ENCODE assay signal across 8 cellular contexts in genomic region chr16:87765473-87765775, GRCh38. TPM values are rescaled to one million over a fixed set of nuclear protein-coding genes. Genes with fewer than 3 reads are reported as not detected.
A peak's percentile ranks its signal among the peaks of the same experiment; 100 is the strongest.
DNase-seq lines count a peak whose midpoint lies in the region; ATAC-seq and TF ChIP-seq lines count a peak whose summit lies in the region.

No MANE protein-coding gene starts in this region.

- DNase-seq in AG09309 (ENCODE audit: low read depth) (no peak), omental fat pad (ENCODE audit: low spot score) (no peak), DMS114 treated with DMSO at 0.1 percent for 48 hours (lab: John Stamatoyannopoulos, UW; ENCODE audit: unreplicated experiment) (no peak), SW480 (ENCODE audit: low spot score) (no peak)
- peak; percentile 80 for DNase-seq in activated CD8-positive, alpha-beta memory T cell treated with anti-CD3 and anti-CD28 coated beads, Interleukin-2, amount 10 ng/mL, durations not matched to agents 7 days and 5 days

- H3K27ac ChIP-seq in HUES6 (ENCODE audit: low read depth, low read length) (peak overlapping the region; percentile 90), esophagus (ENCODE audit: low read depth in 2 of 2, low read length in 1 of 2) (peak overlapping the region; percentile 86 to 97)

- H3K4me1 ChIP-seq in HUES6 (ENCODE audit: control insufficient read depth, insufficient read depth, low read length) (peaks cover 4% of the 10 kb centered on the region; the same call in 1 of the 2 replicates), esophagus (ENCODE audit: control insufficient read depth in 2 of 2, insufficient read depth in 2 of 2, low read length in 1 of 2) (peaks cover 2 to 4% of the 10 kb centered on the region in 2 donors)

- ATAC-seq in GM19455 (IDR thresholded peaks at IDR 0.05; ENCODE audit: unreplicated experiment) (peak; percentile 33), omental fat pad (ENCODE audit: low FRiP score) (peak; percentile 22)
- peak; percentile 67 for ATAC-seq in activated CD8-positive, alpha-beta memory T cell treated with anti-CD3 and anti-CD28 coated beads, Interleukin-2, amount 10 ng/mL, durations not matched to agents 7 days and 5 days

- CTCF ChIA-PET in activated CD8-positive, alpha-beta memory T cell treated with anti-CD3 and anti-CD28 coated beads, Interleukin-2, amount 10 ng/mL, durations not matched to agents 7 days and 5 days (lab: Charles Lee) = interaction anchor here (0.9 to 4.7 kb wide), 15 partner anchors 10 to 371 kb away, joined by 3 to 41 read pairs (median 5); partner anchors contain the start of gene SLC7A5

- no peaks in the 10 kb centered on the region for H3K27me3 Mint-ChIP-seq in activated CD8-positive, alpha-beta memory T cell treated with anti-CD3 and anti-CD28 coated beads, Interleukin-2, amount 10 ng/mL, durations not matched to agents 7 days and 5 days

- peaks cover 34% of the 10 kb centered on the region for H3K36me3 ChIP-seq in HUES6 (ENCODE audit: control insufficient read depth, insufficient read depth, low read length)
- H3K36me3 ChIP-seq in esophagus (ENCODE audit: control insufficient read depth in 2 of 2, insufficient read depth in 2 of 2, low read length in 1 of 2) = peaks cover 0 to 8% of the 10 kb centered on the region in 2 donors

- peaks cover 46% of the 10 kb centered on the region for H3K4me1 Mint-ChIP-seq in activated CD8-positive, alpha-beta memory T cell treated with anti-CD3 and anti-CD28 coated beads, Interleukin-2, amount 10 ng/mL, durations not matched to agents 7 days and 5 days

- no peaks in the 10 kb centered on the region for H3K9me3 Mint-ChIP-seq in activated CD8-positive, alpha-beta memory T cell treated with anti-CD3 and anti-CD28 coated beads, Interleukin-2, amount 10 ng/mL, durations not matched to agents 7 days and 5 days (ENCODE audit: low read depth)

- peak overlapping the region; percentile 96 for H3K4me3 ChIP-seq in AG09309 (ENCODE audit: control insufficient read depth, low read depth, low read length)
- H3K4me3 ChIP-seq in HUES6 (ENCODE audit: low read depth, low read length) = peak overlapping the region; percentile 97
- H3K4me3 ChIP-seq in esophagus (ENCODE audit: low read depth in 1 of 2, low read length in 2 of 2) = peak overlapping the region; percentile 72 to 89

- H3K9ac ChIP-seq in HUES6 (ENCODE audit: low read length) = peak overlapping the region; percentile 89

- H3K4me3 Mint-ChIP-seq in activated CD8-positive, alpha-beta memory T cell treated with anti-CD3 and anti-CD28 coated beads, Interleukin-2, amount 10 ng/mL, durations not matched to agents 7 days and 5 days = peak overlapping the region; percentile 100

- TF ChIP-seq CTCF in AG09309 (IDR thresholded peaks at IDR 0.05; ENCODE audit: control insufficient read depth, insufficient read depth, low read depth, low read length, missing control alignments) (no peak), omental fat pad (IDR thresholded peaks at IDR 0.05) (no peak)

- H3K27me3 ChIP-seq in HUES6 (ENCODE audit: control insufficient read depth, insufficient read depth, low read length) = no peaks in the 10 kb centered on the region
- no peaks in the 10 kb centered on the region for H3K27me3 ChIP-seq in esophagus (ENCODE audit: control insufficient read depth in 1 of 2, insufficient read depth in 2 of 2, low read length in 2 of 2)

- H3K9me3 ChIP-seq in HUES6 (ENCODE audit: control insufficient read depth, insufficient read depth, low read depth, low read length) (no peaks in the 10 kb centered on the region), esophagus (ENCODE audit: control insufficient read depth in 2 of 2, insufficient read depth in 1 of 2, low read depth in 1 of 2, low read length in 1 of 2) (no peaks in the 10 kb centered on the region)

- H3K36me3 Mint-ChIP-seq in activated CD8-positive, alpha-beta memory T cell treated with anti-CD3 and anti-CD28 coated beads, Interleukin-2, amount 10 ng/mL, durations not matched to agents 7 days and 5 days = peaks cover 30% of the 10 kb centered on the region

- peak overlapping the region; percentile 100 for H3K27ac Mint-ChIP-seq in activated CD8-positive, alpha-beta memory T cell treated with anti-CD3 and anti-CD28 coated beads, Interleukin-2, amount 10 ng/mL, durations not matched to agents 7 days and 5 days

- WGBS in esophagus, 2 donors = 0 to 1% methylated on average over 31 to 32 of the region's 32 CpGs

RNA-seq across cellular contexts. Expression of gene KLHDC4, which starts 0.4 kb away (rescaled TPM):
- total RNA-seq in activated CD8-positive, alpha-beta memory T cell treated with anti-CD3 and anti-CD28 coated beads, Interleukin-2, amount 10 ng/mL, durations not matched to agents 7 days and 5 days = 100 to 1,000 TPM in 1 of 2 experiments, 10 to 100 TPM in 1; 86.0 to 114 TPM
- 10 to 100 TPM; 20.0 to 32.4 TPM for polyA plus RNA-seq in esophagus
- 10 to 100 TPM; 21.7 to 53.8 (median 25.5) TPM for total RNA-seq in omental fat pad
